In genomic region chr12:122293081-122293480, GRCh38 we compare ENCODE assay signal across 17 cellular contexts. TPM values are rescaled to one million over a fixed set of nuclear protein-coding genes. Genes with fewer than 3 reads are reported as not detected.
DNase-seq lines count a peak whose midpoint lies in the region; ATAC-seq and TF ChIP-seq lines count a peak whose summit lies in the region.
"Had no signal": no experiment of that assay in that cellular context is flagged by ENCODE, and none has a peak within 500 bp of the region (broad histone marks: within the 10 kb centered on the region; RNA-seq: fewer than 3 reads in every experiment).

No MANE protein-coding gene starts in this region.

- H3K9me3 Mint-ChIP-seq in effector memory CD8-positive, alpha-beta T cell: no peaks in the 10 kb centered on the region

- intact Hi-C loops in body of pancreas (cut with DNase I): no loop called here

- H3K4me1 ChIP-seq in body of pancreas: no peaks in the 10 kb centered on the region
- H3K4me1 ChIP-seq: ascending aorta, tibial nerve had no signal

- H3K4me3 ChIP-seq in GM12864 (ENCODE audit: low read depth, low read length) (no peak overlapping the region), body of pancreas (no peak overlapping the region)
- H3K4me3 ChIP-seq: ascending aorta, coronary artery, tibial nerve had no signal

- H3K4me3 Mint-ChIP-seq in T-helper 17 cell: no peak overlapping the region
- H3K4me3 Mint-ChIP-seq in effector memory CD8-positive, alpha-beta T cell: no peak overlapping the region
- H3K4me3 Mint-ChIP-seq: mesothelial cell of epicardium had no signal

- H3K36me3 ChIP-seq in body of pancreas (replicated peaks in 1 of 2; ENCODE audit: insufficient read depth in 1 of 2, low read depth in 2 of 2): peaks cover 2 to 9% of the 10 kb centered on the region in 2 donors

- TF ChIP-seq CTCF in GM12864 (IDR thresholded peaks at IDR 0.05; ENCODE audit: low read depth, low read length, missing control alignments) (no peak), body of pancreas (IDR thresholded peaks at IDR 0.05) (no peak)

- TF ChIP-seq POLR2A in body of pancreas (IDR thresholded peaks at IDR 0.05): no peak

- H3K4me1 Mint-ChIP-seq in T-helper 17 cell: no peaks in the 10 kb centered on the region
- H3K4me1 Mint-ChIP-seq in effector memory CD8-positive, alpha-beta T cell (ENCODE audit: low read depth in 2 of 2): peaks cover 0 to 3% of the 10 kb centered on the region in 2 donors

- peak overlapping the region; percentile 72 for H3K27ac Mint-ChIP-seq in T-helper 17 cell
- H3K27ac Mint-ChIP-seq in effector memory CD8-positive, alpha-beta T cell: peak overlapping the region in 1 of 2 donors; percentile 38
- H3K27ac Mint-ChIP-seq: mesothelial cell of epicardium had no signal

- H3K9me3 ChIP-seq in T-helper 17 cell (ENCODE audit: control insufficient read depth, low read length, poor library complexity, severe bottlenecking): no peaks in the 10 kb centered on the region
- H3K9me3 ChIP-seq in body of pancreas: no peaks in the 10 kb centered on the region
- H3K9me3 ChIP-seq: ascending aorta, tibial nerve had no signal

- no peak overlapping the region for H3K27ac ChIP-seq in body of pancreas
- H3K27ac ChIP-seq: ascending aorta, coronary artery, tibial nerve had no signal

- DNase-seq in GM12864 (ENCODE audit: low read depth) (peak; percentile 33), T-helper 17 cell (no peak), body of pancreas (no peak), retina (no peak), globus pallidus (ENCODE audit: low spot score) (no peak)
- DNase-seq in effector memory CD8-positive, alpha-beta T cell: no peak
- DNase-seq: GDM1; NCI-H146; NCI-H345; SIG-M5; stimulated activated CD4-positive, alpha-beta T cell treated with anti-CD3 and anti-CD28 coated beads, Interleukin-4, amount 100 ng/mL, for 24 hours had no signal

- ATAC-seq in GM18870 (IDR thresholded peaks at IDR 0.05; ENCODE audit: unreplicated experiment) (peak; percentile 89), HG02970 (IDR thresholded peaks at IDR 0.05; ENCODE audit: low FRiP score, unreplicated experiment) (peak; percentile 69), T-helper 17 cell (no peak), body of pancreas (no peak)
- no peak for ATAC-seq in effector memory CD8-positive, alpha-beta T cell (replicated peaks)

- WGBS in body of pancreas, 2 donors: 91 to 93% methylated on average over 3 of the region's 3 CpGs

- H3K27me3 ChIP-seq in body of pancreas: no peaks in the 10 kb centered on the region
- H3K27me3 ChIP-seq: ascending aorta, tibial nerve had no signal

- no peaks in the 10 kb centered on the region for H3K27me3 Mint-ChIP-seq in T-helper 17 cell
- no peaks in the 10 kb centered on the region for H3K27me3 Mint-ChIP-seq in effector memory CD8-positive, alpha-beta T cell

- H3K36me3 Mint-ChIP-seq in T-helper 17 cell (ENCODE audit: low read depth): peaks cover 8% of the 10 kb centered on the region
- H3K36me3 Mint-ChIP-seq in effector memory CD8-positive, alpha-beta T cell (ENCODE audit: insufficient read depth): peaks cover 20% of the 10 kb centered on the region

RNA-seq across cellular contexts. Expression of gene VPS33A, which starts 26.8 kb away (rescaled TPM):
- total RNA-seq in T-helper 17 cell (10 to 100 TPM; 18.9 to 19.2 TPM), body of pancreas (1 to 10 TPM; 7.3 to 9.9 TPM)

Comparison
In these comparisons a context has a peak if more than half of its experiments do, and no peak if none do; other contexts are left out.
1. ATAC-seq: peak in GM18870 (single experiment) and HG02970 (single experiment); none in T-helper 17 cell (single experiment), body of pancreas (single experiment) and effector memory CD8-positive, alpha-beta T cell (single experiment).